Comparison of ENCODE assay signal across 11 cellular contexts in genomic region chr3:61822588-61822987, GRCh38.
DNase-seq lines count a peak whose midpoint lies in the region; ATAC-seq and TF ChIP-seq lines count a peak whose summit lies in the region.
"Had no signal": no experiment of that assay in that cellular context is flagged by ENCODE, and none has a peak within 500 bp of the region (broad histone marks: within the 10 kb centered on the region; RNA-seq: fewer than 3 reads in every experiment).

No MANE protein-coding gene starts in this region.

- peaks cover 54% of the 10 kb centered on the region for H3K4me1 Mint-ChIP-seq in WTC11
- H3K4me1 Mint-ChIP-seq: CD8-positive, alpha-beta memory T cell had no signal

- H3K4me3 ChIP-seq in rectal smooth muscle tissue (ENCODE audit: low read length), result no peak overlapping the region
- H3K4me3 ChIP-seq in thyroid gland (replicated peaks in 1 of 3), result no peak overlapping the region
- H3K4me3 ChIP-seq in Karpas-422 (ENCODE audit: low read length), result no peak overlapping the region
- H3K4me3 ChIP-seq: K562 had no signal

- H3K27ac Mint-ChIP-seq in WTC11, result 0 out of 2 replicates have a peak overlapping the region, but pooled peaks have one; percentile 10
- H3K27ac Mint-ChIP-seq: CD8-positive, alpha-beta memory T cell had no signal

- DNase-seq in WTC11 (ENCODE audit: low spot score) (no peak), thyroid gland (no peak), Karpas-422 (no peak)
- DNase-seq in central memory CD4-positive, alpha-beta T cell, result no peak
- DNase-seq: CD8-positive, alpha-beta memory T cell; NCI-H1048; PC-3 had no signal

- H3K9ac ChIP-seq in rectal smooth muscle tissue (ENCODE audit: low read length) (no peak overlapping the region), Karpas-422 (ENCODE audit: low read length) (no peak overlapping the region)

- CTCF ChIA-PET in WTC11 (lab: Charles Lee), result no interaction called here

- H4K20me1 ChIP-seq in Karpas-422 (ENCODE audit: insufficient read depth, low read depth, low read length), result no peaks in the 10 kb centered on the region

- no peak for ATAC-seq in WTC11
- no peak for ATAC-seq in HG02678 (IDR thresholded peaks at IDR 0.05; ENCODE audit: unreplicated experiment)
- ATAC-seq: K562, PC-3 had no signal

- intact Hi-C loops in thyroid gland (cut with DNase I), result no loop called here

- peaks cover 11% of the 10 kb centered on the region for H3K36me3 Mint-ChIP-seq in WTC11
- H3K36me3 Mint-ChIP-seq: CD8-positive, alpha-beta memory T cell had no signal

- H3K9me3 Mint-ChIP-seq in WTC11, result peaks cover 6% of the 10 kb centered on the region

- no peak overlapping the region for H3K4me2 ChIP-seq in Karpas-422 (ENCODE audit: low read depth, low read length, poor library complexity, severe bottlenecking)

- H3K4me1 ChIP-seq in rectal smooth muscle tissue (ENCODE audit: control insufficient read depth, insufficient read depth, low read length) (peaks cover 12% of the 10 kb centered on the region), thyroid gland (peaks cover 22 to 36% of the 10 kb centered on the region in 2 donors), Karpas-422 (ENCODE audit: low read length) (no peaks in the 10 kb centered on the region)

- POLR2A ChIA-PET in WTC11 (lab: Charles Lee), result no interaction called here

- H3K9me3 ChIP-seq in thyroid gland, result no peaks in the 10 kb centered on the region
- no peaks in the 10 kb centered on the region for H3K9me3 ChIP-seq in Karpas-422 (ENCODE audit: low read length)

- WGBS in thyroid gland, 2 donors, result 80 to 84% methylated on average over 2 of the region's 2 CpGs

- H3K9me2 ChIP-seq in Karpas-422 (replicated peaks; ENCODE audit: insufficient read depth, low read length), result no peaks in the 10 kb centered on the region

- H3K27ac ChIP-seq in cingulate gyrus (ENCODE audit: low read depth, low read length) (peak overlapping the region; percentile 31), rectal smooth muscle tissue (ENCODE audit: low read depth, low read length) (peak overlapping the region; percentile 16), thyroid gland (peak overlapping the region; percentile 50 to 57 (median 55)), Karpas-422 (ENCODE audit: low read length) (no peak overlapping the region)

- no peaks in the 10 kb centered on the region for H3K27me3 Mint-ChIP-seq in WTC11 (ENCODE audit: low read depth)
- H3K27me3 Mint-ChIP-seq: CD8-positive, alpha-beta memory T cell had no signal

- H3K27me3 ChIP-seq in rectal smooth muscle tissue (ENCODE audit: control insufficient read depth, insufficient read depth, low read length), result no peaks in the 10 kb centered on the region
- H3K27me3 ChIP-seq in thyroid gland, result no peaks in the 10 kb centered on the region
- no peaks in the 10 kb centered on the region for H3K27me3 ChIP-seq in Karpas-422 (ENCODE audit: low read length)

- no peak overlapping the region for H3K4me3 Mint-ChIP-seq in WTC11
- H3K4me3 Mint-ChIP-seq: CD8-positive, alpha-beta memory T cell had no signal

- no peak overlapping the region for H2AFZ ChIP-seq in Karpas-422 (ENCODE audit: low read length)

- TF ChIP-seq POLR2A in thyroid gland (IDR thresholded peaks at IDR 0.05), result no peak

- H3K79me2 ChIP-seq in Karpas-422 (ENCODE audit: low read length), result no peaks in the 10 kb centered on the region

- no peak for TF ChIP-seq CTCF in WTC11 (IDR thresholded peaks at IDR 0.05)
- TF ChIP-seq CTCF in thyroid gland (IDR thresholded peaks at IDR 0.05), result no peak

- H3K36me3 ChIP-seq in rectal smooth muscle tissue (ENCODE audit: control insufficient read depth, insufficient read depth, low read length), result no peaks in the 10 kb centered on the region
- H3K36me3 ChIP-seq in thyroid gland, result no peaks in the 10 kb centered on the region
- H3K36me3 ChIP-seq in Karpas-422 (ENCODE audit: insufficient read depth, low read length), result no peaks in the 10 kb centered on the region

TF ChIP-seq in WTC11, 78 proteins besides CTCF, POLR2A, EP300 and RAD21:
- TF ChIP-seq NR1H2 (CRISPR knock-in tag; IDR thresholded peaks at IDR 0.05) (no peak), IRF1 (CRISPR knock-in tag; IDR thresholded peaks at IDR 0.05) (no peak), ZNF121 (CRISPR knock-in tag; IDR thresholded peaks at IDR 0.05) (no peak), TCF7 (CRISPR knock-in tag; IDR thresholded peaks at IDR 0.05; ENCODE audit: low read depth) (no peak), PRDM15 (CRISPR knock-in tag; IDR thresholded peaks at IDR 0.05) (no peak), SMAD4 (CRISPR knock-in tag; IDR thresholded peaks at IDR 0.05) (no peak), ZSCAN18 (CRISPR knock-in tag; IDR thresholded peaks at IDR 0.05) (no peak), USF1 (CRISPR knock-in tag; IDR thresholded peaks at IDR 0.05) (no peak), JUN (CRISPR knock-in tag; IDR thresholded peaks at IDR 0.05) (no peak), ERG (CRISPR knock-in tag; IDR thresholded peaks at IDR 0.05) (no peak), RELA (CRISPR knock-in tag; IDR thresholded peaks at IDR 0.05; ENCODE audit: borderline replicate concordance) (no peak), ZNF317 (CRISPR knock-in tag; IDR thresholded peaks at IDR 0.05; ENCODE audit: borderline replicate concordance, low read depth) (no peak)
